14 cellular contexts compared by ENCODE assay signal in the genomic region with DNA sequence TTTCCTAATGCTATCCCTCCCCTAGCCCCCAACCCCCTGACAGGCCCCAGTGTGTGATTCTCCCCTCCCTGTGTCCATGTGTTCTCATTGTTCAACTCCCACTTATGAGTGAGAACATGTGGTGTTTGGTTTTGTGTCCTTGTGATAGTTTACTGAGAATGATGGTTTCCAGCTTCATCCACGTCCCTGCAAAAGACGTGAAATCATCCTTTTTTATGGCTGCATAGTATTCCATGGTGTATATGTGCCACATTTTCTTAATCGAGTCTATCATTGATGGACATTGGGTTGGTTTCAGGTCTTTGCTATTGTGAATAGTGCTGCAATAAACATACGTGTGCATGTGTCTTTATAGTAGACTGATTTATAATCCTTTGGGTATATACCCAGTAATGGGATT. TPM values are rescaled to one million over a fixed set of nuclear protein-coding genes. Genes with fewer than 3 reads are reported as not detected.
"Had no signal": no experiment of that assay in that cellular context is flagged by ENCODE, and none has a peak within 500 bp of the region (broad histone marks: within the 10 kb centered on the region; RNA-seq: fewer than 3 reads in every experiment).

No MANE protein-coding gene starts in this region.

RNA-seq across cellular contexts. Expression of a gene that starts 40.1 kb away (rescaled TPM):
- total RNA-seq: activated CD4-positive, alpha-beta memory T cell treated with anti-CD3 and anti-CD28 coated beads for 36 hours; activated CD4-positive, alpha-beta T cell treated with anti-CD3 and anti-CD28 coated beads, Interleukin-2, amount 10 ng/mL, durations not matched to agents 24 days and 14 days; activated CD8-positive, alpha-beta memory T cell treated with anti-CD3 and anti-CD28 coated beads, Interleukin-2, amount 10 ng/mL, durations not matched to agents 7 days and 5 days; activated CD8-positive, alpha-beta T cell treated with anti-CD3 and anti-CD28 coated beads, Interleukin-2, amount 10 ng/mL, durations not matched to agents 7 days and 5 days; activated naive CD4-positive, alpha-beta T cell treated with anti-CD3 and anti-CD28 coated beads for 36 hours; activated naive CD4-positive, alpha-beta T cell treated with anti-CD3 and anti-CD28 coated beads, Interleukin-2, amount 50 U/mL, for 72 hours; activated T-helper 17 cell treated with anti-CD3 and anti-CD28 coated beads, Interleukin-2, amount 50 U/mL, for 72 hours; adrenal gland; aorta; astrocyte; body of pancreas; breast epithelium; cardiac septum; cerebellum had no signal
- polyA plus RNA-seq: adrenal gland, aorta had no signal
